9 cellular contexts compared by ENCODE assay signal in the genomic region with DNA sequence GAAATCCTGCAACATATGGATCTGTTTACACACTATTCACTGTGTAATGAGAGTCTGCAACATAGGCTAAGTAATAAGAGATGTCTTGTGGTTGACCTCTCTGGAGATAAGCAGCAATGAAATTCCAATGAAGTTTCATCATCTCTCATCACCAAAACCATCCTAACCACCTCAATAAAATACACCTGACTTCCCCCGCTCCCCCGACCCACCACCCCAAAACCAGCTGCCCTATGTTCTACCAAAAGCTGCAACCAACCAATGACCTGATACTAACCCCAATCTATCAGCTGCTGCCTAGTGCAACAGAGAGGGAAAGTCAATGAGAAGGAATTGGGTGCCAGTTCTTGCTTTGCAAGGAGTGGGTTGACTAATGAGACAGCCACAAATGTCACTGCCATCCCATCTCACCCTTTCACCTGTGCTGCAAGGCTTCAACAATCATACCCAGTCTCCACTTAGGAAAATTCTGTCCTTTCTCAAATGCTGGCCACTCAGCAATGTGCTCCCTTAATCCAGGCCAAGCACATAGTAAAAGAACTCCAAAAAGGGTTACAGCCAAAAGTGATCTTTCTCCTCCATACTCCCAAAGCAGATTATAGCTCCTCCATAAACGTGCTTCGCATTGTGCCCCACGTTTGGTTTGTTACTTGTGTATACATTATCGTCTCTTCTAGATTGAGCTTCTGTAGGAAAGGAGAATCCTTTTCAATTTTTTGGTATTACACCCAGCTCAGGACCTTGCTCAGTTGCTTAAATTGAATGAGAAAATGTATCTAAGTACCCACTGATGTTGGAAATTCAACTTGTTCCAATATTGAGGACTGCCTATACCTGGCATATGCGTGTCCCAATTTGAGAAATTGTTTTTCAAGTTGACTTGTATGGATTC. TPM values are rescaled to one million over a fixed set of nuclear protein-coding genes. Genes with fewer than 3 reads are reported as not detected.
DNase-seq lines count a peak whose midpoint lies in the region; ATAC-seq and TF ChIP-seq lines count a peak whose summit lies in the region.
"Had no signal": no experiment of that assay in that cellular context is flagged by ENCODE, and none has a peak within 500 bp of the region (broad histone marks: within the 10 kb centered on the region; RNA-seq: fewer than 3 reads in every experiment).

No MANE protein-coding gene starts in this region.

- in situ Hi-C loops in KBM-7 (cut with MboI; ENCODE audit: low pct_unique_long_range_greater_than_20kb, low sequenced_read_pairs) = no loop called here

- peak; percentile 19 for DNase-seq in KBM-7
- DNase-seq in stimulated activated CD4-positive, alpha-beta T cell treated with anti-CD3 and anti-CD28 coated beads, Interleukin-15, amount 100 ng/mL, for 48 hours (ENCODE audit: low read depth in 2 of 2) = peak; percentile 58 to 59
- DNase-seq in NK-92 (lab: John Stamatoyannopoulos, UW; ENCODE audit: unreplicated experiment) = no peak
- no peak for DNase-seq in dermis blood vessel endothelial cell
- DNase-seq in Ammon's horn (ENCODE audit: low spot score) = no peak
- DNase-seq: foreskin keratinocyte, NCI-H510A treated with DMSO at 0.1 percent for 48 hours had no signal

- CTCF ChIA-PET in HEK293 (lab: Yijun Ruan, JAX) = interaction anchor here (0.7 kb wide), 1 partner anchor 51 kb away, joined by 3 read pairs; no protein-coding TSS in a partner anchor

- H3K36me3 ChIP-seq in HEK293 (ENCODE audit: control insufficient read depth in 2 of 2, insufficient read depth in 1 of 2, low read length in 2 of 2) = peaks cover 5 to 9% of the 10 kb centered on the region in 2 experiments

- no peaks in the 10 kb centered on the region for H3K9me3 ChIP-seq in HEK293 (ENCODE audit: control insufficient read depth, insufficient read depth, low read depth, low read length)

- POLR2A ChIA-PET in HEK293 (lab: Yijun Ruan, JAX) = interaction anchor here (0.6 kb wide), 1 partner anchor 157 kb away, joined by 3 read pairs; no protein-coding TSS in a partner anchor

- ATAC-seq in GM18870 (IDR thresholded peaks at IDR 0.05; ENCODE audit: unreplicated experiment) = peak; percentile 29
- ATAC-seq: foreskin keratinocyte had no signal

- no peak overlapping the region for H3K4me3 ChIP-seq in HEK293 (ENCODE audit: low read depth, low read length)

- H3K27ac ChIP-seq in HEK293 (ENCODE audit: extremely low read depth, low read depth, low read length) = no peak overlapping the region
- H3K27ac ChIP-seq: foreskin keratinocyte had no signal

- TF ChIP-seq CTCF in HEK293 (tag by site-specific recombination; IDR thresholded peaks at IDR 0.05) = no peak

- peaks cover 7% of the 10 kb centered on the region for H3K4me1 ChIP-seq in HEK293 (ENCODE audit: control insufficient read depth, insufficient read depth, low read length)

TF ChIP-seq in HEK293, 187 proteins besides CTCF, POLR2A, EP300 and RAD21:
- 0 out of 2 replicates have a peak, but pooled peaks have one; percentile 33 for TF ChIP-seq KLF8 (tag by site-specific recombination; IDR thresholded peaks at IDR 0.05)
- TF ChIP-seq ZNF777 (tag by site-specific recombination; IDR thresholded peaks at IDR 0.05; ENCODE audit: borderline replicate concordance) = no peak
- no peak for TF ChIP-seq YY2 (tag by site-specific recombination; IDR thresholded peaks at IDR 0.05)
- TF ChIP-seq SP7 (tag by site-specific recombination; IDR thresholded peaks at IDR 0.05) = peak; percentile 34; the same call in 1 of the 2 replicates
- TF ChIP-seq ZFP41 (tag by site-specific recombination; IDR thresholded peaks at IDR 0.05; ENCODE audit: borderline replicate concordance) = no peak
- TF ChIP-seq ZNF792 (tag by site-specific recombination; IDR thresholded peaks at IDR 0.05) = no peak
- no peak for TF ChIP-seq ZNF785 (tag by site-specific recombination; IDR thresholded peaks at IDR 0.05)
- TF ChIP-seq ZNF544 (tag by site-specific recombination; IDR thresholded peaks at IDR 0.05) = no peak
- TF ChIP-seq ZNF211 (tag by site-specific recombination; IDR thresholded peaks at IDR 0.05; ENCODE audit: low read depth) = no peak
- no peak for TF ChIP-seq OSR2 (tag by site-specific recombination; IDR thresholded peaks at IDR 0.05)
- TF ChIP-seq, protein P1, sequence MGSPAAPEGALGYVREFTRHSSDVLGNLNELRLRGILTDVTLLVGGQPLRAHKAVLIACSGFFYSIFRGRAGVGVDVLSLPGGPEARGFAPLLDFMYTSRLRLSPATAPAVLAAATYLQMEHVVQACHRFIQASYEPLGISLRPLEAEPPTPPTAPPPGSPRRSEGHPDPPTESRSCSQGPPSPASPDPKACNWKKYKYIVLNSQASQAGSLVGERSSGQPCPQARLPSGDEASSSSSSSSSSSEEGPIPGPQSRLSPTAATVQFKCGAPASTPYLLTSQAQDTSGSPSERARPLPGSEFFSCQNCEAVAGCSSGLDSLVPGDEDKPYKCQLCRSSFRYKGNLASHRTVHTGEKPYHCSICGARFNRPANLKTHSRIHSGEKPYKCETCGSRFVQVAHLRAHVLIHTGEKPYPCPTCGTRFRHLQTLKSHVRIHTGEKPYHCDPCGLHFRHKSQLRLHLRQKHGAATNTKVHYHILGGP (tag by site-specific recombination; IDR thresholded peaks at IDR 0.05) = no peak

RNA-seq across cellular contexts. Expression of a gene that starts 29.0 kb away (rescaled TPM):
- 32.7 and 39.8 TPM in 2 replicates for total RNA-seq in dermis blood vessel endothelial cell

Comparison
In these comparisons a context has a peak if more than half of its experiments do, and no peak if none do; other contexts are left out.
1. DNase-seq: peak in KBM-7 (single experiment) and stimulated activated CD4-positive, alpha-beta T cell treated with anti-CD3 and anti-CD28 coated beads, Interleukin-15, amount 100 ng/mL, for 48 hours (2 of 2); none in NK-92 (single experiment), dermis blood vessel endothelial cell (single experiment) and Ammon's horn (single experiment).